In genomic region chr10:23438547-23439451, GRCh38 we compare ENCODE assay signal across 8 cellular contexts. TPM values are rescaled to one million over a fixed set of nuclear protein-coding genes. Genes with fewer than 3 reads are reported as not detected.
DNase-seq lines count a peak whose midpoint lies in the region; ATAC-seq, FAIRE-seq and TF ChIP-seq lines count a peak whose summit lies in the region.

Gene OTUD1, plus strand, starts transcription at chr10:23439075. Its CDS starts 383 bp downstream, at chr10:23439458.

- in situ Hi-C loops in HepG2 (cut with HindIII; ENCODE audit: extremely low pct_ligation_motif_present, low pct_unique_long_range_greater_than_20kb): no loop called here

- peak within 1 kb of the TSS; percentile 95 for H3K4me2 ChIP-seq in HepG2 (ENCODE audit: low read depth, low read length)

- TF ChIP-seq RAD21 in HepG2 (CRISPR knock-in tag; IDR thresholded peaks at IDR 0.05): 0 out of 2 replicates have a peak, but pooled peaks have one; percentile 24

- H3K4me3 ChIP-seq in BE2C (ENCODE audit: low read depth, low read length) (peak within 1 kb of the TSS; percentile 55), HepG2 (replicated peaks in 1 of 3; ENCODE audit: insufficient read depth in 1 of 3, low read depth in 2 of 3, low read length in 3 of 3) (peak within 1 kb of the TSS; percentile 75 to 82 (median 78))

- DNase-seq in BE2C (peak; percentile 88), NCI-H510A (lab: John Stamatoyannopoulos, UW) (peak; percentile 76), dedifferentiated amniotic fluid mesenchymal stem cell (ENCODE audit: extremely low spot score) (peak; percentile 91), HepG2 (ENCODE audit: low spot score) (peak; percentile 78)
- DNase-seq in activated CD4-positive, alpha-beta T cell treated with anti-CD3 and anti-CD28 coated beads, Interleukin-2, amount 50 U/mL, for 1 hour: peak; percentile 93
- peak; percentile 91 to 95 for DNase-seq in stimulated activated CD4-positive, alpha-beta T cell treated with anti-CD3 and anti-CD28 coated beads, Interleukin-2, amount 100 ng/mL, for 48 hours

- TF ChIP-seq EP300 in HepG2 (IDR thresholded peaks at IDR 0.05; ENCODE audit: low read depth in 2 of 2, low read length in 2 of 2) (0 out of 4 replicates have a peak, but pooled peaks of 1 of the 2 experiments have one; percentile 7), HepG2 (CRISPR knock-in tag; IDR thresholded peaks at IDR 0.05; ENCODE audit: borderline replicate concordance) (no peak)

- CTCF ChIA-PET in HepG2 (lab: Yijun Ruan, JAX; ENCODE audit: low intra/inter-chr PET ratio, low total read pairs): no interaction called here

- H3K9me3 ChIP-seq in BE2C: no peaks in the 10 kb centered on the region
- no peaks in the 10 kb centered on the region for H3K9me3 ChIP-seq in HepG2 (ENCODE audit: low read length)

- POLR2A ChIA-PET in HepG2 (lab: Yijun Ruan, JAX): no interaction called here

- H3K4me1 ChIP-seq in BE2C (no peaks in the 10 kb centered on the region), HepG2 (ENCODE audit: insufficient read depth, low read length) (peaks cover 20% of the 10 kb centered on the region)

- H4K20me1 ChIP-seq in HepG2 (ENCODE audit: insufficient read depth, low read length): no peaks in the 10 kb centered on the region

- peak; percentile 66 for TF ChIP-seq POLR2A in GM19193 (IDR thresholded peaks at IDR 0.05; ENCODE audit: extremely low read depth, insufficient read depth, insufficient read length)
- peak in 1 of 2 experiments; percentile 16; a peak in 1 of 4 replicates for TF ChIP-seq POLR2A in HepG2 (IDR thresholded peaks at IDR 0.05; ENCODE audit: insufficient read depth in 1 of 2, low read depth in 2 of 2, low read length in 2 of 2)

- H3K9ac ChIP-seq in HepG2 (ENCODE audit: insufficient read depth, low read depth, low read length): peak within 1 kb of the TSS; percentile 70

- no peak within 1 kb of the TSS for H3K27ac ChIP-seq in HepG2 (ENCODE audit: extremely low read length, insufficient read depth, low read length)

- H3K79me2 ChIP-seq in HepG2 (ENCODE audit: insufficient read depth, low read length): peaks cover 2% of the 10 kb centered on the region

- TF ChIP-seq CTCF in BE2C (IDR thresholded peaks at IDR 0.05; ENCODE audit: low read depth, low read length): no peak
- no peak for TF ChIP-seq CTCF in HepG2 (CRISPR knock-in tag; IDR thresholded peaks at IDR 0.05)

- intact Hi-C loops in HepG2 (cut with micrococcal nuclease; ENCODE audit: unreplicated experiment): loop anchor here (5.0 kb wide), 1 partner anchor 91 kb away; no protein-coding TSS in a partner anchor

- H3K36me3 ChIP-seq in BE2C: no peaks in the 10 kb centered on the region
- H3K36me3 ChIP-seq in HepG2 (replicated peaks in 1 of 2; ENCODE audit: control insufficient read depth in 1 of 2, insufficient read depth in 2 of 2, low read length in 2 of 2): no peaks in the 10 kb centered on the region

- H3K27me3 ChIP-seq in BE2C (peaks cover 21% of the 10 kb centered on the region), HepG2 (ENCODE audit: control insufficient read depth in 1 of 2, insufficient read depth in 2 of 2, low read length in 2 of 2) (no peaks in the 10 kb centered on the region)

- peak; percentile 85 for ATAC-seq in HG03432 (IDR thresholded peaks at IDR 0.05; ENCODE audit: unreplicated experiment)
- ATAC-seq in HepG2: peak; percentile 88

- peak within 1 kb of the TSS; percentile 72 for H2AFZ ChIP-seq in HepG2 (ENCODE audit: low read length)

- 27% methylated on average over 5 of the region's 115 CpGs for WGBS in HepG2 (ENCODE audit: low lambda C conversion rate)

- BruUV-seq in HepG2 (replicated peaks; lab: Mats Ljungman, UMichigan): no TSS peak

- no peak for FAIRE-seq in HepG2 (lab: Jason Lieb, UNC)

TF ChIP-seq in HepG2, 621 proteins besides CTCF, POLR2A, EP300 and RAD21 (continues in another document):
- TF ChIP-seq ZNF598 (CRISPR knock-in tag; IDR thresholded peaks at IDR 0.05; ENCODE audit: borderline replicate concordance): no peak
- no peak for TF ChIP-seq ZBTB43 (CRISPR knock-in tag; conservative IDR thresholded peaks at IDR 0.05)
- no peak for TF ChIP-seq ZNF83 (CRISPR knock-in tag; IDR thresholded peaks at IDR 0.05; ENCODE audit: borderline replicate concordance)
- TF ChIP-seq RELA (CRISPR knock-in tag; IDR thresholded peaks at IDR 0.05): no peak
- TF ChIP-seq NBN (conservative IDR thresholded peaks at IDR 0.05): no peak
- TF ChIP-seq GATAD1 (CRISPR knock-in tag; IDR thresholded peaks at IDR 0.05): peak; percentile 48; the same call in 1 of the 2 replicates
- TF ChIP-seq SRSF1 (optimal IDR thresholded peaks at IDR 0.05; ENCODE audit: low read depth, low read length): no peak
- TF ChIP-seq SKI (IDR thresholded peaks at IDR 0.05; ENCODE audit: partially characterized antibody): peak; percentile 42
- TF ChIP-seq, protein P1, sequence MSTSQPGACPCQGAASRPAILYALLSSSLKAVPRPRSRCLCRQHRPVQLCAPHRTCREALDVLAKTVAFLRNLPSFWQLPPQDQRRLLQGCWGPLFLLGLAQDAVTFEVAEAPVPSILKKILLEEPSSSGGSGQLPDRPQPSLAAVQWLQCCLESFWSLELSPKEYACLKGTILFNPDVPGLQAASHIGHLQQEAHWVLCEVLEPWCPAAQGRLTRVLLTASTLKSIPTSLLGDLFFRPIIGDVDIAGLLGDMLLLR (CRISPR knock-in tag; IDR thresholded peaks at IDR 0.05): no peak
- TF ChIP-seq, protein P2, sequence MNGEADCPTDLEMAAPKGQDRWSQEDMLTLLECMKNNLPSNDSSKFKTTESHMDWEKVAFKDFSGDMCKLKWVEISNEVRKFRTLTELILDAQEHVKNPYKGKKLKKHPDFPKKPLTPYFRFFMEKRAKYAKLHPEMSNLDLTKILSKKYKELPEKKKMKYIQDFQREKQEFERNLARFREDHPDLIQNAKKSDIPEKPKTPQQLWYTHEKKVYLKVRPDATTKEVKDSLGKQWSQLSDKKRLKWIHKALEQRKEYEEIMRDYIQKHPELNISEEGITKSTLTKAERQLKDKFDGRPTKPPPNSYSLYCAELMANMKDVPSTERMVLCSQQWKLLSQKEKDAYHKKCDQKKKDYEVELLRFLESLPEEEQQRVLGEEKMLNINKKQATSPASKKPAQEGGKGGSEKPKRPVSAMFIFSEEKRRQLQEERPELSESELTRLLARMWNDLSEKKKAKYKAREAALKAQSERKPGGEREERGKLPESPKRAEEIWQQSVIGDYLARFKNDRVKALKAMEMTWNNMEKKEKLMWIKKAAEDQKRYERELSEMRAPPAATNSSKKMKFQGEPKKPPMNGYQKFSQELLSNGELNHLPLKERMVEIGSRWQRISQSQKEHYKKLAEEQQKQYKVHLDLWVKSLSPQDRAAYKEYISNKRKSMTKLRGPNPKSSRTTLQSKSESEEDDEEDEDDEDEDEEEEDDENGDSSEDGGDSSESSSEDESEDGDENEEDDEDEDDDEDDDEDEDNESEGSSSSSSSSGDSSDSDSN (CRISPR knock-in tag; IDR thresholded peaks at IDR 0.05): peak; percentile 49; the same call in 1 of the 2 replicates
- TF ChIP-seq ZBTB7B (CRISPR knock-in tag; IDR thresholded peaks at IDR 0.05): no peak
- TF ChIP-seq ARID3A (IDR thresholded peaks at IDR 0.05; ENCODE audit: low read depth, low read length): no peak

RNA-seq across cellular contexts. Expression of gene OTUD1, which starts in this region (rescaled TPM):
- polyA plus RNA-seq in BE2C (2012; ENCODE audit: insufficient read depth, insufficient read length, low read depth): 0.74 TPM
- 1.2 and 1.3 TPM in 2 replicates for total RNA-seq in HepG2 (2016; rRNA removed; fragmentation: Illumina TruSeq; extraction: Trizol)
- total RNA-seq in HepG2 (2016; cell fraction: cytosol; rRNA removed; fragmentation: Illumina TruSeq; extraction: Trizol; ENCODE audit: low read depth): 0.10 and 0.18 TPM in 2 replicates
- 1.3 TPM in 2 replicates for total RNA-seq in HepG2 (2016; cell fraction: insoluble cytoplasmic fraction; rRNA removed; fragmentation: Illumina TruSeq; extraction: Trizol)
- total RNA-seq in HepG2 (2016; cell fraction: membrane; rRNA removed; fragmentation: Illumina TruSeq; extraction: Trizol): 1.00 and 1.5 TPM in 2 replicates
- total RNA-seq in HepG2 (2016; cell fraction: nucleus; rRNA removed; fragmentation: Illumina TruSeq; extraction: Trizol): 1.8 and 3.3 TPM in 2 replicates
- 1.4 and 1.6 TPM in 2 replicates for polyA plus RNA-seq in HepG2 (2011; rRNA removed)
- 0.90 and 1.2 TPM in 2 replicates for polyA plus RNA-seq in HepG2 (2011; cell fraction: cytosol; rRNA removed)
- 0.95 and 1.1 TPM in 2 replicates for polyA plus RNA-seq in HepG2 (2011; cell fraction: nucleus; rRNA removed)
- polyA plus RNA-seq in HepG2 (2012): 3.4 and 3.5 TPM in 2 replicates
- polyA plus RNA-seq in HepG2 (2016; cell fraction: cytosol; fragmentation: Illumina TruSeq; extraction: Trizol; ENCODE audit: low read depth): 0.28 and 0.36 TPM in 2 replicates
- polyA plus RNA-seq in HepG2 (2016; cell fraction: insoluble cytoplasmic fraction; fragmentation: Illumina TruSeq; extraction: Trizol; ENCODE audit: low read depth): 1.7 and 2.0 TPM in 2 replicates
- 0.70 and 1.1 TPM in 2 replicates for polyA plus RNA-seq in HepG2 (2016; cell fraction: membrane; fragmentation: Illumina TruSeq; extraction: Trizol; ENCODE audit: low read depth)
- 2.5 TPM in 2 replicates for polyA plus RNA-seq in HepG2 (2016; cell fraction: nucleus; fragmentation: Illumina TruSeq; extraction: Trizol; ENCODE audit: insufficient read depth, low read depth)
- 1.9 and 5.2 TPM in 2 replicates for polyA minus RNA-seq in HepG2 (2011; rRNA and poly(A)+ RNA removed; ENCODE audit: low replicate concordance)
- 1.5 and 1.7 TPM in 2 replicates for polyA minus RNA-seq in HepG2 (2011; cell fraction: cytosol; rRNA and poly(A)+ RNA removed)
- 2.8 and 3.7 TPM in 2 replicates for polyA minus RNA-seq in HepG2 (2011; cell fraction: nucleus; rRNA and poly(A)+ RNA removed)
